Comparison of ENCODE assay signal across 25 cellular contexts in genomic region chr5:664343-664993, GRCh38. TPM values are rescaled to one million over a fixed set of nuclear protein-coding genes. Genes with fewer than 3 reads are reported as not detected.
DNase-seq lines count a peak whose midpoint lies in the region; ATAC-seq and TF ChIP-seq lines count a peak whose summit lies in the region.
"Had no signal": no experiment of that assay in that cellular context is flagged by ENCODE, and none has a peak within 500 bp of the region (broad histone marks: within the 10 kb centered on the region; RNA-seq: fewer than 3 reads in every experiment).

No MANE protein-coding gene starts in this region.

- H3K27ac ChIP-seq in right atrium auricular region (no peak overlapping the region), mucosa of rectum (ENCODE audit: low read depth in 2 of 2, low read length in 2 of 2) (peak overlapping the region; percentile 34 to 58), transverse colon (peak overlapping the region; percentile 13 to 39 (median 36)), ascending aorta (no peak overlapping the region)
- H3K27ac ChIP-seq: cardiac muscle cell, SJSA1 had no signal

- DNase-seq in Right ventricle myocardium superior (peak; percentile 30), right atrium auricular region (ENCODE audit: low spot score) (no peak), glutamatergic neuron (peak; percentile 12), transverse colon (peak; percentile 63), ascending aorta (ENCODE audit: low spot score in 2 of 2) (no peak)
- DNase-seq: activated CD4-positive, alpha-beta T cell treated with anti-CD3 and anti-CD28 coated beads for 48 hours; activated naive CD4-positive, alpha-beta T cell; activated T-cell treated with anti-CD3 and anti-CD28 coated beads, Interleukin-2, amount 50 U/mL, for 48 hours; amniotic stem cell; CD8-positive, alpha-beta memory T cell; DMS153; KG1; midbrain; NCI-H146; NCI-H510A treated with DMSO at 0.1 percent for 48 hours; NK-92 treated with Interleukin-12 subunit alpha and Interleukin-12 subunit beta, amount 100 ng/mL, for 24 hours had no signal

- H3K4me1 Mint-ChIP-seq in glutamatergic neuron (ENCODE audit: low read depth, unreplicated experiment): peaks cover 3% of the 10 kb centered on the region
- H3K4me1 Mint-ChIP-seq: nephron had no signal

- TF ChIP-seq POLR2A in transverse colon (IDR thresholded peaks at IDR 0.05): no peak

- peaks cover 17% of the 10 kb centered on the region for H3K36me3 Mint-ChIP-seq in glutamatergic neuron (ENCODE audit: unreplicated experiment)

- H3K27me3 Mint-ChIP-seq in glutamatergic neuron (ENCODE audit: unreplicated experiment): peaks cover 9% of the 10 kb centered on the region
- H3K27me3 Mint-ChIP-seq: CD8-positive, alpha-beta memory T cell; dendritic cell treated with granulocyte-macrophage colony-stimulating factor and Interleukin-4, amounts not matched to agents 40 ng/mL and 50 ng/mL, for 4 days had no signal

- no peak overlapping the region for H3K27ac Mint-ChIP-seq in glutamatergic neuron (ENCODE audit: unreplicated experiment)
- H3K27ac Mint-ChIP-seq: dendritic cell treated with granulocyte-macrophage colony-stimulating factor and Interleukin-4, amounts not matched to agents 40 ng/mL and 50 ng/mL, for 4 days; nephron; T-helper 1 cell treated with Interleukin-12 subunit alpha and Interleukin-12 subunit beta and Interleukin-4 antibody, amounts not matched to agents 30 μg/mL and 1 μg/mL, for 36 hours had no signal

- H3K4me3 Mint-ChIP-seq in glutamatergic neuron (ENCODE audit: unreplicated experiment): no peak overlapping the region
- H3K4me3 Mint-ChIP-seq: CD8-positive, alpha-beta memory T cell; dendritic cell treated with granulocyte-macrophage colony-stimulating factor and Interleukin-4, amounts not matched to agents 40 ng/mL and 50 ng/mL, for 4 days; nephron; T-helper 1 cell treated with Interleukin-12 subunit alpha and Interleukin-12 subunit beta and Interleukin-4 antibody, amounts not matched to agents 30 μg/mL and 1 μg/mL, for 36 hours had no signal

- H3K9me3 ChIP-seq in right atrium auricular region (no peaks in the 10 kb centered on the region), mucosa of rectum (ENCODE audit: control insufficient read depth in 2 of 2, low read length in 2 of 2) (no peaks in the 10 kb centered on the region), transverse colon (no peaks in the 10 kb centered on the region), ascending aorta (peaks cover 0 to 2% of the 10 kb centered on the region in 2 donors)
- H3K9me3 ChIP-seq: HAP-1, SJSA1 had no signal

- H3K9me3 Mint-ChIP-seq in glutamatergic neuron (ENCODE audit: unreplicated experiment): peaks cover 20% of the 10 kb centered on the region
- H3K9me3 Mint-ChIP-seq: CD8-positive, alpha-beta memory T cell; dendritic cell treated with granulocyte-macrophage colony-stimulating factor and Interleukin-4, amounts not matched to agents 40 ng/mL and 50 ng/mL, for 4 days; nephron; T-helper 1 cell treated with Interleukin-12 subunit alpha and Interleukin-12 subunit beta and Interleukin-4 antibody, amounts not matched to agents 30 μg/mL and 1 μg/mL, for 36 hours had no signal

- no peak for ATAC-seq in Right ventricle myocardium superior (ENCODE audit: poor library complexity)
- ATAC-seq in HG02678 (IDR thresholded peaks at IDR 0.05; ENCODE audit: unreplicated experiment): no peak
- no peak for ATAC-seq in GM18511 (IDR thresholded peaks at IDR 0.05; ENCODE audit: unreplicated experiment)

- no peaks in the 10 kb centered on the region for H3K27me3 ChIP-seq in right atrium auricular region
- H3K27me3 ChIP-seq in mucosa of rectum (ENCODE audit: control insufficient read depth in 2 of 2, insufficient read depth in 2 of 2, low read length in 2 of 2): no peaks in the 10 kb centered on the region
- H3K27me3 ChIP-seq in transverse colon: no peaks in the 10 kb centered on the region
- no peaks in the 10 kb centered on the region for H3K27me3 ChIP-seq in ascending aorta
- H3K27me3 ChIP-seq: cardiac muscle cell, SJSA1 had no signal

- 56% methylated on average over 24 of the region's 24 CpGs; no CpG with 5 or more reads in 1 of the 2 donors for WGBS in transverse colon (ENCODE audit: low coverage in 1 of 2), 2 donors

- TF ChIP-seq CTCF in right atrium auricular region (IDR thresholded peaks at IDR 0.05) (no peak), glutamatergic neuron (IDR thresholded peaks at IDR 0.05; ENCODE audit: partially characterized antibody, unreplicated experiment) (no peak), transverse colon (IDR thresholded peaks at IDR 0.05) (no peak), ascending aorta (IDR thresholded peaks at IDR 0.05) (no peak)

- H3K36me3 ChIP-seq in right atrium auricular region (peaks cover 42% of the 10 kb centered on the region), mucosa of rectum (ENCODE audit: control insufficient read depth in 2 of 2, insufficient read depth in 2 of 2, low read length in 2 of 2) (peaks cover 5 to 12% of the 10 kb centered on the region in 2 donors), transverse colon (no peaks in the 10 kb centered on the region), ascending aorta (peaks cover 19 to 67% of the 10 kb centered on the region in 2 donors)
- H3K36me3 ChIP-seq: cardiac muscle cell had no signal

- intact Hi-C loops in Right ventricle myocardium superior (cut with DNase I) (no loop called here), transverse colon (cut with DNase I; ENCODE audit: low total_unique reads) (no loop called here), ascending aorta (cut with DNase I) (loop anchor here (10.0 kb wide), 1 partner anchor 50 kb away; the partner anchor contains the start of gene CEP72)

- peak overlapping the region; percentile 24 to 28 for H3K9ac ChIP-seq in mucosa of rectum (ENCODE audit: low read depth in 1 of 2, low read length in 2 of 2)

- no peak overlapping the region for H3K4me3 ChIP-seq in right atrium auricular region
- peak overlapping the region in 1 of 2 donors; percentile 37 for H3K4me3 ChIP-seq in mucosa of rectum (ENCODE audit: low read length in 2 of 2)
- no peak overlapping the region for H3K4me3 ChIP-seq in transverse colon
- no peak overlapping the region for H3K4me3 ChIP-seq in ascending aorta
- H3K4me3 ChIP-seq: cardiac muscle cell, HAP-1, SJSA1 had no signal

- in situ Hi-C loops in transverse colon (cut with MboI; ENCODE audit: low pct_ligation_motif_present in 1 of 4, low pct_unique_long_range_greater_than_20kb in 1 of 4, low sequenced_read_pairs in 3 of 4): loop anchor here in 2 of 4 donors (10.0 to 25.0 kb wide), 2 partner anchors 240 to 248 kb away; no protein-coding TSS in a partner anchor

- H3K4me1 ChIP-seq in right atrium auricular region: peaks cover 0 to 7% of the 10 kb centered on the region in 2 donors
- H3K4me1 ChIP-seq in mucosa of rectum (ENCODE audit: control insufficient read depth in 2 of 2, insufficient read depth in 2 of 2, low read length in 2 of 2): peaks cover 17 to 21% of the 10 kb centered on the region in 2 donors
- peaks cover 5 to 14% (median 10%) of the 10 kb centered on the region in 4 donors for H3K4me1 ChIP-seq in transverse colon
- H3K4me1 ChIP-seq in ascending aorta: no peaks in the 10 kb centered on the region
- H3K4me1 ChIP-seq: HAP-1 had no signal

- TF ChIP-seq EP300 in transverse colon (IDR thresholded peaks at IDR 0.05; ENCODE audit: low read depth): no peak

RNA-seq across cellular contexts. Expression of gene TPPP, which starts 28.7 kb away (rescaled TPM):
- total RNA-seq in Right ventricle myocardium superior (39.7 TPM), right atrium auricular region (10 to 100 TPM; 12.2 to 15.7 TPM), glutamatergic neuron (ENCODE audit: unreplicated experiment) (44.5 TPM), transverse colon (10 to 100 TPM in 1 of 4 donors, 1 to 10 TPM in 3; 2.2 to 40.6 (median 4.1) TPM), ascending aorta (13.8 TPM)
- total RNA-seq: SJSA1 had no signal

RNA-seq across cellular contexts. Expression of gene CEP72, which starts 52.3 kb away (rescaled TPM):
- total RNA-seq in Right ventricle myocardium superior (1.7 TPM), right atrium auricular region (1 to 10 TPM in 1 of 2 donors, under 1 TPM in 1; 0.41 to 1.0 TPM), glutamatergic neuron (ENCODE audit: unreplicated experiment) (43.9 TPM), transverse colon (1 to 10 TPM; 2.6 to 9.4 (median 4.2) TPM), ascending aorta (0.32 TPM)

Comparison
In these comparisons a context has a peak if more than half of its experiments do, and no peak if none do; other contexts are left out.
1. DNase-seq: peak in Right ventricle myocardium superior (single experiment), glutamatergic neuron (single experiment) and transverse colon (single experiment); none in right atrium auricular region (single experiment) and ascending aorta (0 of 2).
2. H3K27ac ChIP-seq: peak in mucosa of rectum (2 of 2) and transverse colon (4 of 4); none in right atrium auricular region (0 of 2) and ascending aorta (0 of 2).